Comparison of ENCODE assay signal across 36 cellular contexts in the genomic region with DNA sequence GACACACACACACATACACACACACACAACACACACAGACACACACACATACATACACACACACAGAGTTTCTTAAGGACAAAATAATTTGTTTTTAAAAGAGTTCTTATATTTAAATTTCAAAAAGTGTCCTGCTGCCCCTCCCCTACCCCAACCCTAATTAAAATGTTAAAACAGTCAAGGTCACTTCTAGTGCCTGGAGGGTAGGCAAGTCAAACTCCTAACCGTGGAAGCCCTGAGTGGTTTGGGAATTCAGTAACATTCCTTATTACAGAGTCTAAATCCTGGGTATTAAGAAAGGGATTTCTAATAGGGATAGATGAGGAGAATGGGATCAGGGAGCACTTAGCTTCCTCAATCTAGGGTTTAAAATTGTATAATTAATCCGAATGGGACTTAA.
"Had no signal": no experiment of that assay in that cellular context is flagged by ENCODE, and none has a peak within 500 bp of the region (broad histone marks: within the 10 kb centered on the region; RNA-seq: fewer than 3 reads in every experiment).

No MANE protein-coding gene starts in this region.

- H3K27ac Mint-ChIP-seq: activated CD4-positive, alpha-beta memory T cell treated with anti-CD3 and anti-CD28 coated beads, Interleukin-2, amount 10 ng/mL, durations not matched to agents 7 days and 5 days; activated CD4-positive, alpha-beta T cell treated with anti-CD3 and anti-CD28 coated beads for 36 hours; activated CD4-positive, alpha-beta T cell treated with anti-CD3 and anti-CD28 coated beads, Interleukin-2, amount 10 ng/mL, durations not matched to agents 7 days and 5 days; activated CD8-positive, alpha-beta memory T cell treated with anti-CD3 and anti-CD28 coated beads, Interleukin-2, amount 10 ng/mL, durations not matched to agents 7 days and 5 days; activated CD8-positive, alpha-beta T cell treated with anti-CD3 and anti-CD28 coated beads, Interleukin-2, amount 10 ng/mL, durations not matched to agents 7 days and 5 days; activated naive CD4-positive, alpha-beta T cell treated with anti-CD3 and anti-CD28 coated beads, Interleukin-2, amount 10 ng/mL, durations not matched to agents 7 days and 5 days; activated naive CD4-positive, alpha-beta T cell treated with anti-CD3 and anti-CD28 coated beads, Interleukin-2, amount 50 U/mL, for 24 hours; activated naive CD8-positive, alpha-beta T cell; activated naive CD8-positive, alpha-beta T cell treated with anti-CD3 and anti-CD28 coated beads, Interleukin-2, amount 10 ng/mL, durations not matched to agents 7 days and 5 days; activated naive CD8-positive, alpha-beta T cell treated with anti-CD3 and anti-CD28 coated beads, Interleukin-2, amount 50 U/mL, for 24 hours; activated T-cell treated with anti-CD3 and anti-CD28 coated beads, Interleukin-2, amount 50 U/mL, for 24 hours; activated T-helper 2 cell treated with anti-CD3 and anti-CD28 coated beads, Interferon-gamma antibody, Interleukin-2, Interleukin-4, amounts not matched to agents 10 μg/mL and 5 μg/mL and 100 μg/mL, durations not matched to agents 14 hours and 24 hours and 36 hours; T-helper 1 cell treated with Interleukin-12 subunit alpha and Interleukin-12 subunit beta and Interleukin-4 antibody, amounts not matched to agents 30 μg/mL and 1 μg/mL, for 36 hours; T-helper 2 cell treated with Interferon-gamma antibody and Interleukin-4, amounts not matched to agents 5 μg/mL and 100 μg/mL, for 36 hours had no signal

- H3K36me3 Mint-ChIP-seq: activated CD8-positive, alpha-beta memory T cell treated with anti-CD3 and anti-CD28 coated beads, Interleukin-2, amount 10 ng/mL, durations not matched to agents 7 days and 5 days; activated naive CD4-positive, alpha-beta T cell treated with anti-CD3 and anti-CD28 coated beads, Interleukin-2, amount 10 ng/mL, durations not matched to agents 7 days and 5 days; activated naive CD4-positive, alpha-beta T cell treated with anti-CD3 and anti-CD28 coated beads, Interleukin-2, amount 50 U/mL, for 24 hours; activated naive CD8-positive, alpha-beta T cell; activated naive CD8-positive, alpha-beta T cell treated with anti-CD3 and anti-CD28 coated beads, Interleukin-2, amount 10 ng/mL, durations not matched to agents 7 days and 5 days; brain had no signal

- H3K4me3 ChIP-seq: ascending aorta, cardiac muscle cell had no signal

- ATAC-seq: activated CD4-positive, alpha-beta T cell treated with anti-CD3 and anti-CD28 coated beads for 36 hours; activated CD4-positive, CD25-positive, alpha-beta regulatory T cell treated with anti-CD3 and anti-CD28 coated beads, Interleukin-2, amount 50 U/mL, for 24 hours; activated CD8-positive, alpha-beta memory T cell treated with anti-CD3 and anti-CD28 coated beads, Interleukin-2, amount 10 ng/mL, durations not matched to agents 7 days and 5 days; activated CD8-positive, alpha-beta T cell treated with anti-CD3 and anti-CD28 coated beads, Interleukin-2, amount 10 ng/mL, durations not matched to agents 7 days and 5 days; activated naive CD8-positive, alpha-beta T cell treated with anti-CD3 and anti-CD28 coated beads, Interleukin-2, amount 50 U/mL, for 24 hours had no signal

- H3K27me3 Mint-ChIP-seq: activated CD4-positive, alpha-beta memory T cell treated with anti-CD3 and anti-CD28 coated beads, Interleukin-2, amount 10 ng/mL, durations not matched to agents 7 days and 5 days; activated CD4-positive, alpha-beta T cell treated with anti-CD3 and anti-CD28 coated beads for 36 hours; activated CD4-positive, alpha-beta T cell treated with anti-CD3 and anti-CD28 coated beads, Interleukin-2, amount 10 ng/mL, durations not matched to agents 7 days and 5 days; activated CD8-positive, alpha-beta memory T cell treated with anti-CD3 and anti-CD28 coated beads, Interleukin-2, amount 10 ng/mL, durations not matched to agents 7 days and 5 days; activated naive CD4-positive, alpha-beta T cell treated with anti-CD3 and anti-CD28 coated beads, Interleukin-2, amount 10 ng/mL, durations not matched to agents 7 days and 5 days; activated naive CD4-positive, alpha-beta T cell treated with anti-CD3 and anti-CD28 coated beads, Interleukin-2, amount 50 U/mL, for 24 hours; activated naive CD8-positive, alpha-beta T cell; activated naive CD8-positive, alpha-beta T cell treated with anti-CD3 and anti-CD28 coated beads, Interleukin-2, amount 10 ng/mL, durations not matched to agents 7 days and 5 days; activated naive CD8-positive, alpha-beta T cell treated with anti-CD3 and anti-CD28 coated beads, Interleukin-2, amount 50 U/mL, for 24 hours; activated T-cell treated with anti-CD3 and anti-CD28 coated beads, Interleukin-2, amount 50 U/mL, for 24 hours; brain; central memory CD8-positive, alpha-beta T cell had no signal

- H3K27me3 ChIP-seq: ascending aorta, cardiac muscle cell had no signal

- H3K4me3 Mint-ChIP-seq: activated CD4-positive, alpha-beta memory T cell treated with anti-CD3 and anti-CD28 coated beads, Interleukin-2, amount 10 ng/mL, durations not matched to agents 7 days and 5 days; activated CD4-positive, alpha-beta T cell treated with anti-CD3 and anti-CD28 coated beads for 36 hours; activated CD4-positive, alpha-beta T cell treated with anti-CD3 and anti-CD28 coated beads, Interleukin-2, amount 10 ng/mL, durations not matched to agents 7 days and 5 days; activated CD8-positive, alpha-beta memory T cell treated with anti-CD3 and anti-CD28 coated beads, Interleukin-2, amount 10 ng/mL, durations not matched to agents 7 days and 5 days; activated CD8-positive, alpha-beta T cell treated with anti-CD3 and anti-CD28 coated beads, Interleukin-2, amount 10 ng/mL, durations not matched to agents 7 days and 5 days; activated naive CD4-positive, alpha-beta T cell treated with anti-CD3 and anti-CD28 coated beads, Interleukin-2, amount 10 ng/mL, durations not matched to agents 7 days and 5 days; activated naive CD4-positive, alpha-beta T cell treated with anti-CD3 and anti-CD28 coated beads, Interleukin-2, amount 50 U/mL, for 24 hours; activated naive CD8-positive, alpha-beta T cell; activated naive CD8-positive, alpha-beta T cell treated with anti-CD3 and anti-CD28 coated beads, Interleukin-2, amount 10 ng/mL, durations not matched to agents 7 days and 5 days; activated naive CD8-positive, alpha-beta T cell treated with anti-CD3 and anti-CD28 coated beads, Interleukin-2, amount 50 U/mL, for 24 hours; activated T-cell treated with anti-CD3 and anti-CD28 coated beads, Interleukin-2, amount 50 U/mL, for 24 hours; brain; central memory CD8-positive, alpha-beta T cell; T-helper 1 cell treated with Interleukin-12 subunit alpha and Interleukin-12 subunit beta and Interleukin-4 antibody, amounts not matched to agents 30 μg/mL and 1 μg/mL, for 36 hours; T-helper 2 cell treated with Interferon-gamma antibody and Interleukin-4, amounts not matched to agents 5 μg/mL and 100 μg/mL, for 36 hours had no signal

- H3K36me3 ChIP-seq: ascending aorta, cardiac muscle cell had no signal

- H3K27ac ChIP-seq: ascending aorta, cardiac muscle cell, VCaP had no signal

- H3K9me3 ChIP-seq: ascending aorta had no signal

- H3K4me1 ChIP-seq: ascending aorta had no signal

- H3K9me3 Mint-ChIP-seq: activated CD4-positive, alpha-beta memory T cell treated with anti-CD3 and anti-CD28 coated beads, Interleukin-2, amount 10 ng/mL, durations not matched to agents 7 days and 5 days; activated CD4-positive, alpha-beta T cell treated with anti-CD3 and anti-CD28 coated beads, Interleukin-2, amount 10 ng/mL, durations not matched to agents 7 days and 5 days; activated naive CD4-positive, alpha-beta T cell treated with anti-CD3 and anti-CD28 coated beads, Interleukin-2, amount 10 ng/mL, durations not matched to agents 7 days and 5 days; activated naive CD4-positive, alpha-beta T cell treated with anti-CD3 and anti-CD28 coated beads, Interleukin-2, amount 50 U/mL, for 24 hours; activated naive CD8-positive, alpha-beta T cell treated with anti-CD3 and anti-CD28 coated beads, Interleukin-2, amount 10 ng/mL, durations not matched to agents 7 days and 5 days; activated naive CD8-positive, alpha-beta T cell treated with anti-CD3 and anti-CD28 coated beads, Interleukin-2, amount 50 U/mL, for 24 hours; activated T-cell treated with anti-CD3 and anti-CD28 coated beads, Interleukin-2, amount 50 U/mL, for 24 hours; activated T-helper 2 cell treated with anti-CD3 and anti-CD28 coated beads, Interferon-gamma antibody, Interleukin-2, Interleukin-4, amounts not matched to agents 10 μg/mL and 5 μg/mL and 100 μg/mL, durations not matched to agents 14 hours and 24 hours and 36 hours; central memory CD8-positive, alpha-beta T cell; T-helper 1 cell treated with Interleukin-12 subunit alpha and Interleukin-12 subunit beta and Interleukin-4 antibody, amounts not matched to agents 30 μg/mL and 1 μg/mL, for 36 hours; T-helper 2 cell treated with Interferon-gamma antibody and Interleukin-4, amounts not matched to agents 5 μg/mL and 100 μg/mL, for 36 hours had no signal

- DNase-seq: activated CD4-positive, alpha-beta memory T cell treated with anti-CD3 and anti-CD28 coated beads, Interleukin-2, amount 10 ng/mL, durations not matched to agents 7 days and 5 days; activated CD4-positive, alpha-beta T cell treated with anti-CD3 and anti-CD28 coated beads for 1 hour; activated CD4-positive, alpha-beta T cell treated with anti-CD3 and anti-CD28 coated beads for 36 hours; activated CD4-positive, alpha-beta T cell treated with anti-CD3 and anti-CD28 coated beads for 48 hours; activated CD4-positive, alpha-beta T cell treated with anti-CD3 and anti-CD28 coated beads, Interleukin-2, amount 10 ng/mL, durations not matched to agents 7 days and 5 days; activated CD4-positive, alpha-beta T cell treated with anti-CD3 and anti-CD28 coated beads, Interleukin-2, amount 50 U/mL, for 48 hours; activated CD4-positive, CD25-positive, alpha-beta regulatory T cell; activated CD8-positive, alpha-beta memory T cell treated with anti-CD3 and anti-CD28 coated beads for 24 hours; activated CD8-positive, alpha-beta memory T cell treated with anti-CD3 and anti-CD28 coated beads, Interleukin-2, amount 10 ng/mL, durations not matched to agents 7 days and 5 days; activated CD8-positive, alpha-beta memory T cell treated with anti-CD3 and anti-CD28 coated beads, Interleukin-2, amount 50 U/mL, for 48 hours; activated CD8-positive, alpha-beta T cell treated with anti-CD3 and anti-CD28 coated beads, Interleukin-2, amount 10 ng/mL, durations not matched to agents 7 days and 5 days; activated effector memory CD4-positive, alpha-beta T cell treated with Interleukin-2 at 50 U/mL for 16 hours; activated gamma-delta T cell; activated naive CD4-positive, alpha-beta T cell treated with anti-CD3 and anti-CD28 coated beads, Interleukin-2, amount 10 ng/mL, durations not matched to agents 7 days and 5 days; activated naive CD4-positive, alpha-beta T cell treated with Interleukin-2 at 50 U/mL for 16 hours; activated naive CD8-positive, alpha-beta T cell treated with anti-CD3 and anti-CD28 coated beads, Interleukin-2, amount 10 ng/mL, durations not matched to agents 7 days and 5 days; activated naive CD8-positive, alpha-beta T cell treated with anti-CD3 and anti-CD28 coated beads, Interleukin-2, amount 50 U/mL, for 24 hours; activated T-cell treated with anti-CD3 and anti-CD28 coated beads, Interleukin-2, amount 50 U/mL, for 24 hours; activated T-cell treated with anti-CD3 and anti-CD28 coated beads, Interleukin-2, amount 50 U/mL, for 48 hours; amygdala; anterior cingulate cortex; caudate nucleus; cerebellar nuclear complex; T-helper 2 cell; T-helper 9 cell had no signal

- H3K4me1 Mint-ChIP-seq: activated CD4-positive, alpha-beta memory T cell treated with anti-CD3 and anti-CD28 coated beads, Interleukin-2, amount 10 ng/mL, durations not matched to agents 7 days and 5 days; activated CD4-positive, alpha-beta T cell treated with anti-CD3 and anti-CD28 coated beads for 36 hours; activated CD4-positive, alpha-beta T cell treated with anti-CD3 and anti-CD28 coated beads, Interleukin-2, amount 10 ng/mL, durations not matched to agents 7 days and 5 days; activated CD8-positive, alpha-beta memory T cell treated with anti-CD3 and anti-CD28 coated beads, Interleukin-2, amount 10 ng/mL, durations not matched to agents 7 days and 5 days; activated naive CD4-positive, alpha-beta T cell treated with anti-CD3 and anti-CD28 coated beads, Interleukin-2, amount 10 ng/mL, durations not matched to agents 7 days and 5 days; activated naive CD4-positive, alpha-beta T cell treated with anti-CD3 and anti-CD28 coated beads, Interleukin-2, amount 50 U/mL, for 24 hours; activated naive CD8-positive, alpha-beta T cell treated with anti-CD3 and anti-CD28 coated beads, Interleukin-2, amount 10 ng/mL, durations not matched to agents 7 days and 5 days; activated naive CD8-positive, alpha-beta T cell treated with anti-CD3 and anti-CD28 coated beads, Interleukin-2, amount 50 U/mL, for 24 hours; central memory CD8-positive, alpha-beta T cell had no signal
